ENCODE assay signal across 8 cellular contexts in genomic region chr11:2532704-2533641, GRCh38.
DNase-seq lines count a peak whose midpoint lies in the region; ATAC-seq and TF ChIP-seq lines count a peak whose summit lies in the region.

No MANE protein-coding gene starts in this region.

- peak; percentile 71 for DNase-seq in CMK (ENCODE audit: low read depth)
- peak; percentile 70 for DNase-seq in LHCN-M2 (ENCODE audit: low read depth)
- peak; percentile 87 for DNase-seq in RKO (ENCODE audit: low spot score)
- peak; percentile 80 for DNase-seq in activated T-helper 1 cell treated with Interleukin-2 at 50 U/mL for 16 hours (ENCODE audit: low read depth)
- peak; percentile 81 for DNase-seq in fibroblast of mammary gland (ENCODE audit: low read depth)
- peak; percentile 81 to 95 (median 92) for DNase-seq in naive thymus-derived CD8-positive, alpha-beta T cell
- peak; percentile 78 to 86 for DNase-seq in stimulated activated CD8-positive, alpha-beta memory T cell treated with anti-CD3 and anti-CD28 coated beads, Interleukin-7, amount 100 ng/mL, for 48 hours (ENCODE audit: extremely low read depth in 1 of 2, low read depth in 1 of 2)

- peak overlapping the region; percentile 58 to 90 (median 78) for H3K4me3 Mint-ChIP-seq in naive thymus-derived CD8-positive, alpha-beta T cell

- POLR2A ChIA-PET in naive thymus-derived CD8-positive, alpha-beta T cell (lab: Charles Lee) = interaction anchor here (0.6 to 5.3 kb wide), 9 partner anchors 77 to 554 kb away, joined by 3 to 57 read pairs (median 4); a partner anchor contains a TSS

- TF ChIP-seq CTCF in fibroblast of mammary gland (conservative IDR thresholded peaks at IDR 0.05; ENCODE audit: control insufficient read depth, insufficient read depth, low read depth, low read length) = peak; percentile 92

- no peaks in the 10 kb centered on the region for H3K9me3 Mint-ChIP-seq in naive thymus-derived CD8-positive, alpha-beta T cell

- H3K27me3 Mint-ChIP-seq in naive thymus-derived CD8-positive, alpha-beta T cell = no peaks in the 10 kb centered on the region

- peaks cover 13 to 35% (median 27%) of the 10 kb centered on the region in 4 donors for H3K4me1 Mint-ChIP-seq in naive thymus-derived CD8-positive, alpha-beta T cell

- H3K27ac Mint-ChIP-seq in naive thymus-derived CD8-positive, alpha-beta T cell = peak overlapping the region in 7 of 10 donors; percentile 25 to 87 (median 80)

- ATAC-seq in GM21526 (IDR thresholded peaks at IDR 0.05; ENCODE audit: low FRiP score, unreplicated experiment) = peak; percentile 66
- peak; percentile 88 to 90 for ATAC-seq in naive thymus-derived CD8-positive, alpha-beta T cell

- H3K4me3 ChIP-seq in fibroblast of mammary gland (ENCODE audit: control insufficient read depth, low read depth, low read length) = no peak overlapping the region

- peaks cover 0 to 8% (median 0%) of the 10 kb centered on the region in 3 donors for H3K36me3 Mint-ChIP-seq in naive thymus-derived CD8-positive, alpha-beta T cell
